ENCODE assay signal across 11 cellular contexts in genomic region chr17:3956983-3957382, GRCh38. TPM values are rescaled to one million over a fixed set of nuclear protein-coding genes. Genes with fewer than 3 reads are reported as not detected.
A peak's percentile ranks its signal among the peaks of the same experiment; 100 is the strongest.
DNase-seq lines count a peak whose midpoint lies in the region; ATAC-seq and TF ChIP-seq lines count a peak whose summit lies in the region.
"Had no signal": no experiment of that assay in that cellular context is flagged by ENCODE, and none has a peak within 500 bp of the region (broad histone marks: within the 10 kb centered on the region; RNA-seq: fewer than 3 reads in every experiment).

No MANE protein-coding gene starts in this region.

- no peak overlapping the region for H3K9ac ChIP-seq in IMR-90 (ENCODE audit: low read depth, low read length)
- no peak overlapping the region for H3K9ac ChIP-seq in endodermal cell (ENCODE audit: extremely low read depth, low read length, poor library complexity, severe bottlenecking)

- in situ Hi-C loops in IMR-90 (cut with MboI; ENCODE audit: low sequenced_read_pairs): no loop called here

- peaks cover 57% of the 10 kb centered on the region for H3K4me1 Mint-ChIP-seq in CD8-positive, alpha-beta T cell (ENCODE audit: low read depth)
- H3K4me1 Mint-ChIP-seq in endodermal cell: peaks cover 13% of the 10 kb centered on the region
- peaks cover 22% of the 10 kb centered on the region for H3K4me1 Mint-ChIP-seq in nephron progenitor cell

- no peak overlapping the region for H3K56ac ChIP-seq in IMR-90 (ENCODE audit: extremely low read depth, insufficient read depth, low read length)

- H2BK15ac ChIP-seq in IMR-90 (ENCODE audit: low read depth, low read length): no peak overlapping the region

- H3K27me3 ChIP-seq in CD8-positive, alpha-beta T cell (ENCODE audit: insufficient read depth, low read length): no peaks in the 10 kb centered on the region
- H3K27me3 ChIP-seq in IMR-90 (ENCODE audit: control insufficient read depth, insufficient read depth, low read length) (peaks cover 4% of the 10 kb centered on the region), endodermal cell (ENCODE audit: control insufficient read depth, insufficient read depth, low read length, poor library complexity, severe bottlenecking) (peaks cover 15% of the 10 kb centered on the region)

- H3K4me2 ChIP-seq in IMR-90 (ENCODE audit: low read depth, low read length): no peak overlapping the region

- no TSS peak for BruUV-seq in IMR-90 (replicated peaks; lab: Mats Ljungman, UMichigan)

- no peak overlapping the region for H3K23ac ChIP-seq in IMR-90 (ENCODE audit: low read depth, low read length)

- H3K36me3 ChIP-seq in CD8-positive, alpha-beta T cell (ENCODE audit: insufficient read depth, low read length): peaks cover 25% of the 10 kb centered on the region
- no peaks in the 10 kb centered on the region for H3K36me3 ChIP-seq in IMR-90 (ENCODE audit: control insufficient read depth, insufficient read depth, low read length)
- H3K36me3 ChIP-seq in endodermal cell (ENCODE audit: control insufficient read depth, insufficient read depth, low read length): no peaks in the 10 kb centered on the region
- H3K36me3 ChIP-seq: thoracic aorta had no signal

- POLR2A ChIA-PET in CD8-positive, alpha-beta T cell (lab: Charles Lee): interaction anchor here (1.5 kb wide), 1 partner anchor 8 kb away, joined by 4 read pairs; no protein-coding TSS in a partner anchor
- POLR2A ChIA-PET in IMR-90 (lab: Charles Lee; ENCODE audit: unreplicated experiment): no interaction called here

- H3K4ac ChIP-seq in IMR-90 (ENCODE audit: low read depth, low read length): no peak overlapping the region

- H3K9me3 Mint-ChIP-seq in CD8-positive, alpha-beta T cell: no peaks in the 10 kb centered on the region
- H3K9me3 Mint-ChIP-seq in endodermal cell (no peaks in the 10 kb centered on the region), nephron progenitor cell (no peaks in the 10 kb centered on the region)

- no peak overlapping the region for H4K91ac ChIP-seq in IMR-90 (ENCODE audit: insufficient read depth, low read depth, low read length)

- peaks cover 10% of the 10 kb centered on the region for H3K9me1 ChIP-seq in IMR-90 (ENCODE audit: insufficient read depth, low read length)

- intact Hi-C loops in CD8-positive, alpha-beta T cell (cut with DNase I, micrococcal nuclease): no loop called here
- intact Hi-C loops in IMR-90 (cut with micrococcal nuclease): no loop called here

- ATAC-seq in CD8-positive, alpha-beta T cell: no peak
- ATAC-seq in IMR-90 (ENCODE audit: low read depth): no peak
- ATAC-seq: left colon had no signal

- no peaks in the 10 kb centered on the region for H3K79me1 ChIP-seq in IMR-90 (ENCODE audit: low read depth in 1 of 2, low read length in 2 of 2)

- peak overlapping the region; percentile 56 for H3K4me3 Mint-ChIP-seq in CD8-positive, alpha-beta T cell
- H3K4me3 Mint-ChIP-seq in endodermal cell: no peak overlapping the region
- no peak overlapping the region for H3K4me3 Mint-ChIP-seq in nephron progenitor cell

- TF ChIP-seq CTCF in CD8-positive, alpha-beta T cell (IDR thresholded peaks at IDR 0.05): no peak
- no peak for TF ChIP-seq CTCF in IMR-90 (conservative IDR thresholded peaks at IDR 0.05; ENCODE audit: low read depth, low read length)
- TF ChIP-seq CTCF in endodermal cell (conservative IDR thresholded peaks at IDR 0.05): no peak
- TF ChIP-seq CTCF in nephron progenitor cell (IDR thresholded peaks at IDR 0.05): no peak

- TF ChIP-seq RAD21 in IMR-90 (IDR thresholded peaks at IDR 0.05; ENCODE audit: low read length): no peak

- peaks cover 45% of the 10 kb centered on the region for H3K36me3 Mint-ChIP-seq in CD8-positive, alpha-beta T cell
- H3K36me3 Mint-ChIP-seq in endodermal cell (ENCODE audit: low read depth) (no peaks in the 10 kb centered on the region), nephron progenitor cell (ENCODE audit: low read depth) (no peaks in the 10 kb centered on the region)

- DNase-seq in CD8-positive, alpha-beta T cell: no peak
- no peak for DNase-seq in IMR-90
- DNase-seq in NCI-H748 treated with DMSO at 0.1 percent for 48 hours (lab: John Stamatoyannopoulos, UW): peak; percentile 52
- peak; percentile 62 for DNase-seq in endodermal cell
- no peak for DNase-seq in NCI-H2227 treated with DMSO at 0.1 percent for 48 hours (lab: John Stamatoyannopoulos, UW)
- DNase-seq in CD1c-positive myeloid dendritic cell (ENCODE audit: extremely low spot score): no peak
- DNase-seq in nephron progenitor cell: no peak
- DNase-seq: KG1, left colon, NCI-H226 had no signal

- no peak overlapping the region for H3K4me3 ChIP-seq in CD8-positive, alpha-beta T cell (ENCODE audit: low read depth, low read length)
- H3K4me3 ChIP-seq in IMR-90 (ENCODE audit: insufficient read depth, low read depth, low read length): no peak overlapping the region
- no peak overlapping the region for H3K4me3 ChIP-seq in endodermal cell (ENCODE audit: low read length)
- H3K4me3 ChIP-seq: thoracic aorta had no signal

- CTCF ChIA-PET in CD8-positive, alpha-beta T cell (lab: Charles Lee): interaction anchor here (0.5 to 1.4 kb wide), 5 partner anchors 8 to 276 kb away, joined by 3 to 4 read pairs (median 4); no protein-coding TSS in a partner anchor
- CTCF ChIA-PET in IMR-90 (lab: Yijun Ruan, JAX): no interaction called here

- no peak for TF ChIP-seq POLR2A in IMR-90 (IDR thresholded peaks at IDR 0.05; ENCODE audit: low read depth, low read length)

- peaks cover 54% of the 10 kb centered on the region for H3K4me1 ChIP-seq in CD8-positive, alpha-beta T cell (ENCODE audit: insufficient read depth, low read length)
- H3K4me1 ChIP-seq in IMR-90 (ENCODE audit: control insufficient read depth, insufficient read depth, low read length): peaks cover 14% of the 10 kb centered on the region
- H3K4me1 ChIP-seq in endodermal cell (ENCODE audit: control insufficient read depth, insufficient read depth, low read length): no peaks in the 10 kb centered on the region

- H3K27ac Mint-ChIP-seq in CD8-positive, alpha-beta T cell: peak overlapping the region; percentile 85
- H3K27ac Mint-ChIP-seq in endodermal cell: no peak overlapping the region
- H3K27ac Mint-ChIP-seq in nephron progenitor cell: no peak overlapping the region

- no peak overlapping the region for H2BK20ac ChIP-seq in IMR-90 (ENCODE audit: low read depth, low read length)

- no peak overlapping the region for H3K27ac ChIP-seq in CD8-positive, alpha-beta T cell (ENCODE audit: low read depth, low read length)
- H3K27ac ChIP-seq in IMR-90 (ENCODE audit: insufficient read depth, low read length) (no peak overlapping the region), endodermal cell (ENCODE audit: low read depth, low read length) (no peak overlapping the region)
- H3K27ac ChIP-seq: thoracic aorta had no signal

- dilution Hi-C loops in IMR-90 (cut with HindIII; ENCODE audit: low sequenced_read_pairs, unreplicated experiment): no loop called here

- H2BK5ac ChIP-seq in IMR-90 (ENCODE audit: low read depth, low read length, poor library complexity, severe bottlenecking): no peak overlapping the region

- no peaks in the 10 kb centered on the region; the same call in 1 of the 2 replicates for H4K20me1 ChIP-seq in IMR-90 (ENCODE audit: insufficient read depth, low read length)

- H3K27me3 Mint-ChIP-seq in CD8-positive, alpha-beta T cell (ENCODE audit: low read depth): no peaks in the 10 kb centered on the region
- peaks cover 18% of the 10 kb centered on the region for H3K27me3 Mint-ChIP-seq in endodermal cell (ENCODE audit: insufficient read depth)
- peaks cover 45% of the 10 kb centered on the region for H3K27me3 Mint-ChIP-seq in nephron progenitor cell (ENCODE audit: low read depth, poor library complexity)

- 93% methylated on average over 7 of the region's 12 CpGs; no CpG with 5 or more reads in 1 of the 2 experiments for WGBS in IMR-90 (ENCODE audit: extremely low coverage in 2 of 2, insufficient read length in 1 of 2), 2 experiments
- 79% methylated on average over 12 of the region's 12 CpGs for WGBS in endodermal cell (ENCODE audit: insufficient coverage in 1 of 2, insufficient read length in 1 of 2), 2 experiments

- H2AK9ac ChIP-seq in IMR-90 (replicated peaks; ENCODE audit: low read depth, low read length, poor library complexity): peak overlapping the region; percentile 45

- no peaks in the 10 kb centered on the region for H3K9me3 ChIP-seq in CD8-positive, alpha-beta T cell (ENCODE audit: low read length)
- no peaks in the 10 kb centered on the region for H3K9me3 ChIP-seq in IMR-90 (ENCODE audit: control insufficient read depth, insufficient read depth, low read length)
- no peaks in the 10 kb centered on the region for H3K9me3 ChIP-seq in endodermal cell (ENCODE audit: control insufficient read depth, low read length)
- H3K9me3 ChIP-seq: thoracic aorta had no signal

- H3K18ac ChIP-seq in IMR-90 (ENCODE audit: low read depth, low read length): no peak overlapping the region

- no peak overlapping the region for H4K5ac ChIP-seq in IMR-90 (ENCODE audit: low read depth, low read length)

- H2AFZ ChIP-seq in IMR-90 (replicated peaks; ENCODE audit: low read length, poor library complexity): no peak overlapping the region

- no peak overlapping the region for H4K8ac ChIP-seq in IMR-90 (ENCODE audit: low read depth in 2 of 2, low read length in 2 of 2)

- no peak overlapping the region; the same call in 1 of the 2 replicates for H2AK5ac ChIP-seq in IMR-90 (ENCODE audit: low read depth, low read length)

- no peak overlapping the region for H2BK120ac ChIP-seq in IMR-90 (ENCODE audit: low read depth, low read length)

- no peak overlapping the region; the same call in 1 of the 2 replicates for H3K14ac ChIP-seq in IMR-90 (replicated peaks; ENCODE audit: low read depth, low read length)

TF ChIP-seq in IMR-90, 13 proteins besides CTCF, POLR2A, EP300 and RAD21:
- TF ChIP-seq MXI1 (IDR thresholded peaks at IDR 0.05; ENCODE audit: borderline replicate concordance, low read depth, low read length): no peak
- no peak for TF ChIP-seq NFE2L2 (IDR thresholded peaks at IDR 0.05; ENCODE audit: low read depth, low read length)
- TF ChIP-seq BHLHE40 (IDR thresholded peaks at IDR 0.05; ENCODE audit: low read depth, low read length): no peak
TF ChIP-seq in IMR-90: peak in this region for 0.

RNA-seq across cellular contexts. Expression of gene ATP2A3, which starts 7.3 kb away (rescaled TPM):
- 100 to 1,000 TPM; 197 to 200 TPM for total RNA-seq in CD8-positive, alpha-beta T cell
- total RNA-seq in IMR-90 (2012; rRNA removed) (0.18 and 0.28 TPM in 2 replicates), endodermal cell (1 to 10 TPM; 1.4 to 3.7 TPM)
- polyA plus RNA-seq in IMR-90 (2012; rRNA removed): 0.63 and 0.76 TPM in 2 replicates
- polyA plus RNA-seq in IMR-90 (2012; cell fraction: cytosol; rRNA removed): 0.56 and 1.3 TPM in 2 replicates
- polyA plus RNA-seq in IMR-90 (2012; cell fraction: nucleus; rRNA removed; ENCODE audit: low replicate concordance): 2.3 and 3.6 TPM in 2 replicates
- polyA plus RNA-seq in endodermal cell (2013, experiment 1 of 2): 4.4 TPM
- 2.5 TPM for polyA plus RNA-seq in endodermal cell (2013, experiment 2 of 2)

RNA-seq across cellular contexts. Expression of gene P2RX1, which starts 40.7 kb away (rescaled TPM):
- total RNA-seq in CD8-positive, alpha-beta T cell: under 1 TPM; 0.67 to 0.95 TPM
- total RNA-seq in IMR-90 (2012; rRNA removed) (not detected in 2 replicates), endodermal cell (not detected)
- not detected in 2 replicates for polyA plus RNA-seq in IMR-90 (2012; rRNA removed)
- not detected in 2 replicates for polyA plus RNA-seq in IMR-90 (2012; cell fraction: cytosol; rRNA removed)
- 0.09 and 0.10 TPM in 2 replicates for polyA plus RNA-seq in IMR-90 (2012; cell fraction: nucleus; rRNA removed; ENCODE audit: low replicate concordance)
- not detected for polyA plus RNA-seq in endodermal cell (2013, experiment 1 of 2)
- not detected for polyA plus RNA-seq in endodermal cell (2013, experiment 2 of 2)

Comparison
In these comparisons a context has a peak if more than half of its experiments do, and no peak if none do; other contexts are left out.
1. DNase-seq: peak in NCI-H748 treated with DMSO at 0.1 percent for 48 hours (single experiment) and endodermal cell (single experiment); none in CD8-positive, alpha-beta T cell (0 of 7), IMR-90 (single experiment), NCI-H2227 treated with DMSO at 0.1 percent for 48 hours (single experiment), CD1c-positive myeloid dendritic cell (single experiment) and nephron progenitor cell (single experiment).
2. RNA of gene ATP2A3, which starts 7.3 kb away (total RNA-seq): 197 to 200 TPM in CD8-positive, alpha-beta T cell; 1.4 to 3.7 TPM in endodermal cell and 0.18 to 0.28 TPM in IMR-90; every median in the first group is over 10 times any median in the second.